ENCODE assay signal across 8 cellular contexts in the genomic region with DNA sequence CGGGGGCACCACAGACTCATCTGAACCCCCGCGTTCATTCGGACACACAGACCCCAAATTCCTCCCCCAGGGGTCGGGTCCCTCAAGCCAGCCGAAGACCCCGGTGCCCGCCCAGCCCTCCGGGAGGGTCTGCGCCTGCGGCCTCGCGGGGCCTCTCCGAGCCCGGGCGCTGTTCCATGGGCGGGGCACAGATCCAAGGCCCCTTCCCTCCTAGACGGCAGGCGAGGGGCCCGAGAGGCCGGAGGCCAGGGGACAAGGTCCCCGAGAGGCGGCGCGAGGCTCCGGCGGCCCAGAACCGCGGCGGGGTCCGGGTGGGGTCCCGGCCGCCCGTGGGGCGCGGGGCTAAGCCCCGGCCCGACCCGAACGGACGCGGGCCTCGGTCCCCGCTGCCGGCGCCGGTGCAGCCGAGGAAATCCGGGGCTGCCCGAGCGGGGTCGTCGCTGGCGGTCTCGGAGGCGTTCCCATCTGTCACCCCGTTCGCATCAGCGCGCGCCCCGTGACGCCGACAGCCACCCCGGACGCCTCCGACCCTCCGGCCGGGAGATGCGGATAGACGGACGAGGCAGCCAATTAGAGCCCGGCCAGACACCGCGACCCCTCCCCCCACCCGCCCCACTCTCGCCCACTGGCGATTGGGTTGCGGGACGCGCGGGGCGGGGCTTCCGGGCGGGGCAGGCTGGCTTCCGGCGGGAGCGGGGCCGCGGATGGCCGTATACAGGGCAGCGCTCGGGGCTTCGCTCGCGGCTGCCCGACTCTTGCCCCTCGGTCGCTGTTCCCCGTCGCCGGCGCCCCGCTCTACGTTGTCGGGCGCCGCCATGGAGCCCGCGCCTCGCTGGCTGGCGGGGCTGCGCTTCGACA. TPM values are rescaled to one million over a fixed set of nuclear protein-coding genes. Genes with fewer than 3 reads are reported as not detected.
DNase-seq lines count a peak whose midpoint lies in the region; ATAC-seq and TF ChIP-seq lines count a peak whose summit lies in the region.

A gene with protein sequence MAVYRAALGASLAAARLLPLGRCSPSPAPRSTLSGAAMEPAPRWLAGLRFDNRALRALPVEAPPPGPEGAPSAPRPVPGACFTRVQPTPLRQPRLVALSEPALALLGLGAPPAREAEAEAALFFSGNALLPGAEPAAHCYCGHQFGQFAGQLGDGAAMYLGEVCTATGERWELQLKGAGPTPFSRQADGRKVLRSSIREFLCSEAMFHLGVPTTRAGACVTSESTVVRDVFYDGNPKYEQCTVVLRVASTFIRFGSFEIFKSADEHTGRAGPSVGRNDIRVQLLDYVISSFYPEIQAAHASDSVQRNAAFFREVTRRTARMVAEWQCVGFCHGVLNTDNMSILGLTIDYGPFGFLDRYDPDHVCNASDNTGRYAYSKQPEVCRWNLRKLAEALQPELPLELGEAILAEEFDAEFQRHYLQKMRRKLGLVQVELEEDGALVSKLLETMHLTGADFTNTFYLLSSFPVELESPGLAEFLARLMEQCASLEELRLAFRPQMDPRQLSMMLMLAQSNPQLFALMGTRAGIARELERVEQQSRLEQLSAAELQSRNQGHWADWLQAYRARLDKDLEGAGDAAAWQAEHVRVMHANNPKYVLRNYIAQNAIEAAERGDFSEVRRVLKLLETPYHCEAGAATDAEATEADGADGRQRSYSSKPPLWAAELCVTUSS (plus strand): TSS at position 679 of the 858 bp plus-strand sequence. CDS start 26 bp downstream, at position 705.

- H3K9me3 Mint-ChIP-seq in WTC11: peaks cover 4% of the 10 kb centered on the region; the same call in 1 of the 2 replicates
- H3K9me3 Mint-ChIP-seq in immature natural killer cell: no peaks in the 10 kb centered on the region

- CTCF ChIA-PET in WTC11 (lab: Charles Lee): interaction anchor here (1.0 kb wide), 2 partner anchors 8 to 37 kb away, joined by 3 to 4 read pairs; no protein-coding TSS in a partner anchor

- peak within 1 kb of the TSS; percentile 71 for H3K4me3 Mint-ChIP-seq in WTC11
- H3K4me3 Mint-ChIP-seq in immature natural killer cell: peak within 1 kb of the TSS; percentile 78 to 86 (median 84)

- H3K27ac Mint-ChIP-seq in WTC11: no peak within 1 kb of the TSS
- peak within 1 kb of the TSS in 5 of 6 donors; percentile 35 to 83 (median 74) for H3K27ac Mint-ChIP-seq in immature natural killer cell

- peaks cover 12% of the 10 kb centered on the region for H3K4me1 Mint-ChIP-seq in WTC11
- peaks cover 23 to 30% of the 10 kb centered on the region in 2 donors for H3K4me1 Mint-ChIP-seq in immature natural killer cell

- H3K4me3 ChIP-seq in cardiac fibroblast (replicated peaks in 1 of 2; ENCODE audit: low read depth in 2 of 2, low read length in 2 of 2): peak within 1 kb of the TSS; percentile 70

- H3K36me3 Mint-ChIP-seq in WTC11: peaks cover 14% of the 10 kb centered on the region
- peaks cover 0 to 3% (median 0%) of the 10 kb centered on the region in 3 donors for H3K36me3 Mint-ChIP-seq in immature natural killer cell

- TF ChIP-seq CTCF in WTC11 (IDR thresholded peaks at IDR 0.05): no peak
- no peak for TF ChIP-seq CTCF in cardiac fibroblast (IDR thresholded peaks at IDR 0.05; ENCODE audit: low read depth, low read length)

- DNase-seq in NCI-H1417 (lab: John Stamatoyannopoulos, UW) (peak; percentile 48 to 82 (median 75)), NCI-H1417 treated with DMSO at 0.1 percent for 48 hours (lab: John Stamatoyannopoulos, UW) (no peak), NCI-H2227 (lab: John Stamatoyannopoulos, UW; ENCODE audit: unreplicated experiment) (peak; percentile 86), WTC11 (ENCODE audit: low spot score) (peak; percentile 89), cardiac fibroblast (ENCODE audit: low read depth in 2 of 2) (peak; percentile 86 to 92), immature natural killer cell (peak; percentile 90 to 93 (median 91)), smooth muscle cell of the brain vasculature (ENCODE audit: low read depth, low spot score) (peak; percentile 55)

- ATAC-seq in HG03025 (IDR thresholded peaks at IDR 0.05; ENCODE audit: low FRiP score, unreplicated experiment) (peak; percentile 44), WTC11 (peak; percentile 76)

- no peaks in the 10 kb centered on the region for H3K27me3 Mint-ChIP-seq in WTC11 (ENCODE audit: low read depth)
- H3K27me3 Mint-ChIP-seq in immature natural killer cell (ENCODE audit: low read depth in 3 of 3): peaks cover 3 to 8% (median 6%) of the 10 kb centered on the region in 3 donors

- POLR2A ChIA-PET in WTC11 (lab: Charles Lee): no interaction called here

TF ChIP-seq in WTC11, 78 proteins besides CTCF, POLR2A, EP300 and RAD21 (continues in another document):
- peak; percentile 87 for TF ChIP-seq NFYB (CRISPR knock-in tag; conservative IDR thresholded peaks at IDR 0.05; ENCODE audit: low read depth)
- TF ChIP-seq, protein P1, sequence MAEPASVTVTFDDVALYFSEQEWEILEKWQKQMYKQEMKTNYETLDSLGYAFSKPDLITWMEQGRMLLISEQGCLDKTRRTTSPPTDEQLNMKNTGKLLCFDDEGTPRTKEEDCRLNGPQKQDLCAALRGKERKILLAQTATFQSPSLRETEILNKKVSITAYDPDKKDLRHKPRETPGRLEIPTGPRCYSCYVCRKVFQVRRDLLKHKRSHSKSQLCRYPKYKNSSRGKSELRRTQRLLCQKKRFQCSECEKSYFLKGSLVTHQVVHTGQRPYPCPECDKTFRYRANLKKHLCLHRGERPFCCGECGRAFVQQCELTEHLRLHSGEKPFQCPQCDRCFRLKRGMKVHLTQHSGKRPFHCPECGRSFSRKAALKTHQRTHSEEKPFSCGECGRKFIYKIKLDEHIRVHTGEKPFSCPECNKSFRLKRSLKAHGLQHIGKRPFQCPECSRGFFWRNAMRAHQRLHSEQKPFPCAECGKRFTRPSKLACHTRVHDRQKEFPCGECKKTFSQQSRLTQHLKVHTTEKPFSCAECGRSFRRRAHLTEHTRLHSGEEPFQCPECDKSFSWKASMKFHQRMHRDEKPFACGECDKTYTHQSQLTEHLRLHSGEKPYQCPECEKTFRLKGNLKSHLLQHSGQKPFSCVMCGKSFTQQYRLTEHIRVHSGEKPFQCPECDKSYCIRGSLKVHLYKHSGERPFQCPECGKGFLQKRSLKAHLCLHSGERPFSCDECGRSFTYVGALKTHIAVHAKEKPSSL (CRISPR knock-in tag; conservative IDR thresholded peaks at IDR 0.05): no peak
- peak; percentile 58 for TF ChIP-seq SP1 (CRISPR knock-in tag; conservative IDR thresholded peaks at IDR 0.05)
- TF ChIP-seq, protein P2, sequence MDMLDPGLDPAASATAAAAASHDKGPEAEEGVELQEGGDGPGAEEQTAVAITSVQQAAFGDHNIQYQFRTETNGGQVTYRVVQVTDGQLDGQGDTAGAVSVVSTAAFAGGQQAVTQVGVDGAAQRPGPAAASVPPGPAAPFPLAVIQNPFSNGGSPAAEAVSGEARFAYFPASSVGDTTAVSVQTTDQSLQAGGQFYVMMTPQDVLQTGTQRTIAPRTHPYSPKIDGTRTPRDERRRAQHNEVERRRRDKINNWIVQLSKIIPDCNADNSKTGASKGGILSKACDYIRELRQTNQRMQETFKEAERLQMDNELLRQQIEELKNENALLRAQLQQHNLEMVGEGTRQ (CRISPR knock-in tag; IDR thresholded peaks at IDR 0.05): peak; percentile 31
- 0 out of 2 replicates have a peak, but pooled peaks have one; percentile 37 for TF ChIP-seq JUN (CRISPR knock-in tag; IDR thresholded peaks at IDR 0.05)
- TF ChIP-seq, protein P3, sequence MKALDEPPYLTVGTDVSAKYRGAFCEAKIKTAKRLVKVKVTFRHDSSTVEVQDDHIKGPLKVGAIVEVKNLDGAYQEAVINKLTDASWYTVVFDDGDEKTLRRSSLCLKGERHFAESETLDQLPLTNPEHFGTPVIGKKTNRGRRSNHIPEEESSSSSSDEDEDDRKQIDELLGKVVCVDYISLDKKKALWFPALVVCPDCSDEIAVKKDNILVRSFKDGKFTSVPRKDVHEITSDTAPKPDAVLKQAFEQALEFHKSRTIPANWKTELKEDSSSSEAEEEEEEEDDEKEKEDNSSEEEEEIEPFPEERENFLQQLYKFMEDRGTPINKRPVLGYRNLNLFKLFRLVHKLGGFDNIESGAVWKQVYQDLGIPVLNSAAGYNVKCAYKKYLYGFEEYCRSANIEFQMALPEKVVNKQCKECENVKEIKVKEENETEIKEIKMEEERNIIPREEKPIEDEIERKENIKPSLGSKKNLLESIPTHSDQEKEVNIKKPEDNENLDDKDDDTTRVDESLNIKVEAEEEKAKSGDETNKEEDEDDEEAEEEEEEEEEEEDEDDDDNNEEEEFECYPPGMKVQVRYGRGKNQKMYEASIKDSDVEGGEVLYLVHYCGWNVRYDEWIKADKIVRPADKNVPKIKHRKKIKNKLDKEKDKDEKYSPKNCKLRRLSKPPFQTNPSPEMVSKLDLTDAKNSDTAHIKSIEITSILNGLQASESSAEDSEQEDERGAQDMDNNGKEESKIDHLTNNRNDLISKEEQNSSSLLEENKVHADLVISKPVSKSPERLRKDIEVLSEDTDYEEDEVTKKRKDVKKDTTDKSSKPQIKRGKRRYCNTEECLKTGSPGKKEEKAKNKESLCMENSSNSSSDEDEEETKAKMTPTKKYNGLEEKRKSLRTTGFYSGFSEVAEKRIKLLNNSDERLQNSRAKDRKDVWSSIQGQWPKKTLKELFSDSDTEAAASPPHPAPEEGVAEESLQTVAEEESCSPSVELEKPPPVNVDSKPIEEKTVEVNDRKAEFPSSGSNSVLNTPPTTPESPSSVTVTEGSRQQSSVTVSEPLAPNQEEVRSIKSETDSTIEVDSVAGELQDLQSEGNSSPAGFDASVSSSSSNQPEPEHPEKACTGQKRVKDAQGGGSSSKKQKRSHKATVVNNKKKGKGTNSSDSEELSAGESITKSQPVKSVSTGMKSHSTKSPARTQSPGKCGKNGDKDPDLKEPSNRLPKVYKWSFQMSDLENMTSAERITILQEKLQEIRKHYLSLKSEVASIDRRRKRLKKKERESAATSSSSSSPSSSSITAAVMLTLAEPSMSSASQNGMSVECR (CRISPR knock-in tag; IDR thresholded peaks at IDR 0.05; ENCODE audit: borderline replicate concordance): 0 out of 2 replicates have a peak, but pooled peaks have one; percentile 8
- TF ChIP-seq ZNF423 (CRISPR knock-in tag; IDR thresholded peaks at IDR 0.05): peak; percentile 40; the same call in 1 of the 2 replicates
- no peak for TF ChIP-seq NFATC4 (CRISPR knock-in tag; IDR thresholded peaks at IDR 0.05)
- TF ChIP-seq, protein P4, sequence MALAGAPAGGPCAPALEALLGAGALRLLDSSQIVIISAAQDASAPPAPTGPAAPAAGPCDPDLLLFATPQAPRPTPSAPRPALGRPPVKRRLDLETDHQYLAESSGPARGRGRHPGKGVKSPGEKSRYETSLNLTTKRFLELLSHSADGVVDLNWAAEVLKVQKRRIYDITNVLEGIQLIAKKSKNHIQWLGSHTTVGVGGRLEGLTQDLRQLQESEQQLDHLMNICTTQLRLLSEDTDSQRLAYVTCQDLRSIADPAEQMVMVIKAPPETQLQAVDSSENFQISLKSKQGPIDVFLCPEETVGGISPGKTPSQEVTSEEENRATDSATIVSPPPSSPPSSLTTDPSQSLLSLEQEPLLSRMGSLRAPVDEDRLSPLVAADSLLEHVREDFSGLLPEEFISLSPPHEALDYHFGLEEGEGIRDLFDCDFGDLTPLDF (CRISPR knock-in tag; IDR thresholded peaks at IDR 0.05): 0 out of 2 replicates have a peak, but pooled peaks have one; percentile 4

RNA-seq across cellular contexts. Expression of the gene that starts here (rescaled TPM):
- 27.0 to 29.8 TPM (median 28.8 TPM) in 3 replicates for total RNA-seq in WTC11 (2021)
- polyA plus RNA-seq in immature natural killer cell: 1 to 10 TPM; 2.6 to 5.7 (median 3.6) TPM
